Comparison of ENCODE assay signal across 8 cellular contexts in genomic region chr12:39619316-39619659, GRCh38. TPM values are rescaled to one million over a fixed set of nuclear protein-coding genes. Genes with fewer than 3 reads are reported as not detected.
DNase-seq lines count a peak whose midpoint lies in the region; ATAC-seq, FAIRE-seq and TF ChIP-seq lines count a peak whose summit lies in the region.

No MANE protein-coding gene starts in this region.

- no peak overlapping the region for H2BK20ac ChIP-seq in H9 (ENCODE audit: low read depth, low read length, poor library complexity, severe bottlenecking)

- no peak overlapping the region for H3K18ac ChIP-seq in H9 (ENCODE audit: insufficient read length, low read depth, low read length)

- H3K9me3 Mint-ChIP-seq in H9, result no peaks in the 10 kb centered on the region

- no peak overlapping the region for H3K27ac Mint-ChIP-seq in H9

- no peak overlapping the region for H2BK12ac ChIP-seq in H9 (ENCODE audit: insufficient read length, low read depth, low read length)

- no peaks in the 10 kb centered on the region for H3K79me2 ChIP-seq in H9 (ENCODE audit: insufficient read depth, low read length)
- H3K79me2 ChIP-seq in GM12878 (ENCODE audit: control insufficient read depth, insufficient read depth, low read length), result peaks cover 55% of the 10 kb centered on the region

- H2BK120ac ChIP-seq in H9 (ENCODE audit: low read depth, low read length, poor library complexity, severe bottlenecking), result no peak overlapping the region

- H3K27me3 Mint-ChIP-seq in H9 (ENCODE audit: low read depth), result peaks cover 13% of the 10 kb centered on the region

- no peak overlapping the region for H3K4me3 Mint-ChIP-seq in H9

- H3K27me3 ChIP-seq in H9 (ENCODE audit: insufficient read depth, low read length) (no peaks in the 10 kb centered on the region), GM12878 (replicated peaks in 1 of 2; ENCODE audit: control insufficient read depth in 2 of 2, insufficient read depth in 2 of 2, low read length in 1 of 2) (no peaks in the 10 kb centered on the region), right lobe of liver (no peaks in the 10 kb centered on the region), aorta (ENCODE audit: control insufficient read depth in 1 of 2, insufficient read depth in 2 of 2, low read length in 1 of 2) (no peaks in the 10 kb centered on the region)

- H3K23me2 ChIP-seq in H9 (ENCODE audit: insufficient read length, low read depth, low read length, poor library complexity, severe bottlenecking), result peaks cover 3% of the 10 kb centered on the region

- no peak overlapping the region for H3T11ph ChIP-seq in H9 (ENCODE audit: low read length)

- H3K23ac ChIP-seq in H9 (ENCODE audit: insufficient read length, low read depth, low read length), result no peak overlapping the region

- TF ChIP-seq CTCF in H9 (conservative IDR thresholded peaks at IDR 0.05), result no peak
- no peak for TF ChIP-seq CTCF in GM12878 (IDR thresholded peaks at IDR 0.05 in 2 of 3, conservative IDR thresholded peaks at IDR 0.05 in 1 of 3; ENCODE audit: control insufficient read depth in 2 of 3, extremely low read depth in 1 of 3, insufficient read depth in 1 of 3, low read depth in 3 of 3, low read length in 3 of 3)
- no peak for TF ChIP-seq CTCF in right lobe of liver (IDR thresholded peaks at IDR 0.05)

- no peak for TF ChIP-seq RAD21 in GM12878 (IDR thresholded peaks at IDR 0.05; ENCODE audit: insufficient read depth, low read depth, low read length)

- H3K36me3 ChIP-seq in GM12878 (ENCODE audit: control insufficient read depth in 2 of 2, insufficient read depth in 2 of 2, low read length in 1 of 2) (no peaks in the 10 kb centered on the region), right lobe of liver (no peaks in the 10 kb centered on the region), aorta (ENCODE audit: control insufficient read depth in 1 of 2, insufficient read depth in 2 of 2, low read length in 1 of 2) (no peaks in the 10 kb centered on the region)

- no peak for FAIRE-seq in GM12878 (lab: Jason Lieb, UNC)

- H2AFZ ChIP-seq in H9 (ENCODE audit: low read length), result no peak overlapping the region
- H2AFZ ChIP-seq in GM12878 (ENCODE audit: control insufficient read depth, low read depth, low read length), result peak overlapping the region; percentile 90

- no peak overlapping the region for H2BK5ac ChIP-seq in H9 (ENCODE audit: insufficient read length, low read length)

- H3K9me3 ChIP-seq in H9 (ENCODE audit: control insufficient read depth, low read depth, low read length) (no peaks in the 10 kb centered on the region), GM12878 (replicated peaks; ENCODE audit: control insufficient read depth, insufficient read depth, low read length) (no peaks in the 10 kb centered on the region), right lobe of liver (no peaks in the 10 kb centered on the region), aorta (ENCODE audit: control insufficient read depth, low read length) (peaks cover 1% of the 10 kb centered on the region)

- H3K56ac ChIP-seq in H9 (ENCODE audit: insufficient read length, low read depth, low read length), result no peak overlapping the region

- H3K4ac ChIP-seq in H9 (ENCODE audit: low read depth, low read length), result no peak overlapping the region

- DNase-seq in H9, result no peak
- DNase-seq in NCI-H1694 (lab: John Stamatoyannopoulos, UW), result peak; percentile 76
- DNase-seq in GM12878 (ENCODE audit: low read depth, low spot score), result no peak
- no peak for DNase-seq in right lobe of liver
- DNase-seq in aorta, result no peak
- no peak for DNase-seq in NCI-H774 (lab: John Stamatoyannopoulos, UW)
- no peak for DNase-seq in GM19238 (ENCODE audit: insufficient read length, low spot score)

- no peak overlapping the region for H3K14ac ChIP-seq in H9 (ENCODE audit: insufficient read depth, low read length)

- H3K4me1 ChIP-seq in H9 (ENCODE audit: insufficient read depth, low read length), result no peaks in the 10 kb centered on the region
- H3K4me1 ChIP-seq in GM12878 (ENCODE audit: control insufficient read depth, insufficient read depth, low read length), result peaks cover 16% of the 10 kb centered on the region
- H3K4me1 ChIP-seq in right lobe of liver, result peaks cover 0 to 5% (median 0%) of the 10 kb centered on the region in 4 donors
- peaks cover 0 to 2% of the 10 kb centered on the region in 2 donors for H3K4me1 ChIP-seq in aorta (ENCODE audit: control insufficient read depth in 1 of 2, insufficient read depth in 2 of 2, low read length in 2 of 2)

- no peak overlapping the region for H4K8ac ChIP-seq in H9 (replicated peaks; ENCODE audit: insufficient read length, low read depth, low read length)

- H3K4me3 ChIP-seq in GM12878 (peak overlapping the region; percentile 95), right lobe of liver (peak overlapping the region in 2 of 3 donors; percentile 55 to 58), aorta (ENCODE audit: low read length in 2 of 2) (peak overlapping the region; percentile 69 to 97)

- POLR2A ChIA-PET in GM12878 (lab: Charles Lee), result interaction anchor here (0.5 to 3.9 kb wide), 11 partner anchors 8 to 848 kb away, joined by 3 to 29 read pairs (median 4); no protein-coding TSS in a partner anchor

- no peaks in the 10 kb centered on the region for H3K79me1 ChIP-seq in H9 (ENCODE audit: insufficient read depth, low read depth, low read length, poor library complexity, severe bottlenecking)

- TF ChIP-seq EP300 in GM12878 (IDR thresholded peaks at IDR 0.05; ENCODE audit: borderline replicate concordance in 1 of 2, control insufficient read depth in 1 of 2, low read depth in 2 of 2, low read length in 2 of 2), result no peak

- peaks cover 4 to 5% of the 10 kb centered on the region in 2 experiments for H3K4me1 Mint-ChIP-seq in H9

- H2BK15ac ChIP-seq in H9 (ENCODE audit: low read depth, low read length), result no peak overlapping the region

- peak overlapping the region; percentile 61 for H3K4me2 ChIP-seq in H9 (ENCODE audit: insufficient read depth, insufficient read length, low read length)
- peak overlapping the region; percentile 96 for H3K4me2 ChIP-seq in GM12878 (ENCODE audit: control insufficient read depth, insufficient read depth)

- TF ChIP-seq POLR2A in GM18505 (IDR thresholded peaks at IDR 0.05; ENCODE audit: borderline replicate concordance, extremely low read depth, insufficient read depth, insufficient read length) (no peak), GM12878 (IDR thresholded peaks at IDR 0.05; ENCODE audit: low read depth, low read length) (peak; percentile 41; the same call in 1 of the 2 replicates), right lobe of liver (IDR thresholded peaks at IDR 0.05) (no peak)

- no peak overlapping the region for H2AK5ac ChIP-seq in H9 (ENCODE audit: insufficient read length, low read length)

- RAD21 ChIA-PET in GM12878 (lab: Charles Lee; ENCODE audit: unreplicated experiment), result interaction anchor here (0.8 to 5.3 kb wide), 17 partner anchors 8 to 941 kb away, joined by 3 to 41 read pairs (median 3); no protein-coding TSS in a partner anchor

- WGBS in H9 (ENCODE audit: extremely low coverage, insufficient read length, low lambda C conversion rate), result no CpG with 5 or more reads among the region's 10 CpGs
- WGBS in GM12878 (ENCODE audit: insufficient coverage, insufficient replicate concordance, low lambda C conversion rate, missing lambda C conversion rate), result 0% methylated on average over 10 of the region's 10 CpGs
- WGBS in right lobe of liver (ENCODE audit: insufficient coverage, low coverage, low lambda C conversion rate, missing lambda C conversion rate), result 39% methylated on average over 10 of the region's 10 CpGs
- WGBS in aorta, 2 donors, result 2 to 3% methylated on average over 10 of the region's 10 CpGs

- intact Hi-C loops in GM12878 (cut with micrococcal nuclease; ENCODE audit: unreplicated experiment), result loop anchor here (2.0 to 10.0 kb wide), 6 partner anchors 74 to 714 kb away; partner anchors contain the start of genes CPNE8, KIF21A and LRRK2
- intact Hi-C loops in right lobe of liver (cut with DNase I), result no loop called here
- intact Hi-C loops in aorta (cut with DNase I), result no loop called here

- TSS peak; percentile 84 for BruUV-seq in GM12878 (replicated peaks; lab: Mats Ljungman, UMichigan)

- H4K5ac ChIP-seq in H9 (ENCODE audit: insufficient read length, low read depth, low read length), result no peak overlapping the region

- no peaks in the 10 kb centered on the region for H3K36me3 Mint-ChIP-seq in H9 (ENCODE audit: insufficient read depth in 1 of 3, low read depth in 3 of 3)

- in situ Hi-C loops in GM12878 (cut with MboI), result loop anchor here (25.0 kb wide), 3 partner anchors 493 to 832 kb away; partner anchors contain the start of gene SLC2A13

- peak; percentile 24 for ATAC-seq in GM18505 (IDR thresholded peaks at IDR 0.05; ENCODE audit: unreplicated experiment)
- peak; percentile 15 for ATAC-seq in GM12878
- ATAC-seq in right lobe of liver, result peak in 3 of 4 donors; percentile 21 to 40 (median 31)
- ATAC-seq in aorta (ENCODE audit: low FRiP score), result peak; percentile 51

- CTCF ChIA-PET in GM12878 (lab: Yijun Ruan, JAX), result interaction anchor here (0.6 to 3.9 kb wide), 10 partner anchors 8 to 175 kb away, joined by 3 to 19 read pairs (median 5); no protein-coding TSS in a partner anchor

- SMC1A ChIA-PET in GM12878 (lab: Charles Lee; ENCODE audit: uncharacterized antibody, unreplicated experiment), result interaction anchor here (0.8 to 7.0 kb wide), 24 partner anchors 9 to 941 kb away, joined by 3 to 101 read pairs (median 4); no protein-coding TSS in a partner anchor

- H3K9ac ChIP-seq in H9 (ENCODE audit: extremely low read depth, insufficient read length, low read length) (no peak overlapping the region), GM12878 (ENCODE audit: control insufficient read depth, insufficient read depth, low read length) (peak overlapping the region; percentile 92)

- H3K27ac ChIP-seq in H9 (ENCODE audit: insufficient read length, low read depth, low read length) (no peak overlapping the region), GM12878 (ENCODE audit: control insufficient read depth, insufficient read depth) (peak overlapping the region; percentile 98), right lobe of liver (no peak overlapping the region), aorta (ENCODE audit: low read depth in 1 of 2, low read length in 2 of 2) (peak overlapping the region in 1 of 2 donors; percentile 23)

- no peak overlapping the region for H4K91ac ChIP-seq in H9 (ENCODE audit: insufficient read length, low read depth, low read length)

- H4K20me1 ChIP-seq in H9 (ENCODE audit: control insufficient read depth, insufficient read depth, insufficient read length) (no peaks in the 10 kb centered on the region), GM12878 (ENCODE audit: control insufficient read depth, insufficient read depth) (no peaks in the 10 kb centered on the region)

RNA-seq across cellular contexts. Expression of gene ABCD2, which starts 0.3 kb away (rescaled TPM):
- not detected in 2 replicates for total RNA-seq in H9 (2021)
- 65.6 and 69.0 TPM in 2 replicates for total RNA-seq in GM12878 (2013; cell fraction: nucleolus; rRNA removed)
- 9.5 and 13.8 TPM in 2 replicates for total RNA-seq in GM12878 (2014; rRNA removed)
- total RNA-seq in GM12878 (2014; rRNA removed; fragmentation: Illumina TruSeq; extraction: Trizol), result 16.2 and 16.9 TPM in 2 replicates
- 10.3 and 11.0 TPM in 2 replicates for total RNA-seq in GM12878 (2021)
- polyA plus RNA-seq in GM12878 (2011; ENCODE audit: low read depth), result 2.2 TPM
- 6.4 and 10.7 TPM in 2 replicates for polyA plus RNA-seq in GM12878 (2011; rRNA removed)
- 1.9 and 2.1 TPM in 2 replicates for polyA plus RNA-seq in GM12878 (2011; cell fraction: cytosol; rRNA removed)
- 3.6 and 4.8 TPM in 2 replicates for polyA plus RNA-seq in GM12878 (2011; cell fraction: nucleus; rRNA removed)
- polyA plus RNA-seq in GM12878 (2012), result 2.6 and 2.9 TPM in 2 replicates
- polyA plus RNA-seq in GM12878 (2014; fragmentation: Illumina TruSeq; extraction: Trizol), result 9.1 and 12.3 TPM in 2 replicates
- polyA plus RNA-seq in GM12878 (2014; fragmentation: Nextera tagmentation; extraction: Ambion mirVana), result 1 to 10 TPM; 4.4 to 5.7 TPM
- 4.4 and 6.2 TPM in 2 replicates for polyA plus RNA-seq in GM12878 (2014; rRNA removed)
- 1 to 10 TPM; 7.4 to 7.5 TPM for polyA plus RNA-seq in GM12878 (2016; fragmentation: Nextera tagmentation; extraction: Ambion mirVana)
- 11.4 and 16.4 TPM in 2 replicates for polyA minus RNA-seq in GM12878 (2011; rRNA and poly(A)+ RNA removed)
- 2.9 and 4.3 TPM in 2 replicates for polyA minus RNA-seq in GM12878 (2011; cell fraction: cytosol; rRNA and poly(A)+ RNA removed)
- 11.1 and 14.7 TPM in 2 replicates for polyA minus RNA-seq in GM12878 (2011; cell fraction: nucleus; rRNA and poly(A)+ RNA removed)
- under 1 TPM in 4 of 6 experiments, not detected in 2; 0.05 to 0.25 (median 0.09) TPM for total RNA-seq in right lobe of liver
- total RNA-seq in aorta, result under 1 TPM; 0.42 to 0.75 TPM
- under 1 TPM; 0.03 to 0.25 TPM for polyA plus RNA-seq in aorta

Comparison
In these comparisons a context has a peak if more than half of its experiments do, and no peak if none do; other contexts are left out.
1. RNA of gene ABCD2, which starts 0.3 kb away (total RNA-seq): 9.5 to 69.0 TPM in GM12878; 0.42 to 0.75 TPM in aorta, 0.05 to 0.25 TPM in right lobe of liver and not detected in H9; every median in the first group is over 4 times any median in the second.
2. Peak in every context shown above with its lines, with median percentiles within 50 percentile points of each other: ATAC-seq and H3K4me3 ChIP-seq.